In genomic region chr16:67170168-67170947, GRCh38 we compare ENCODE assay signal across 8 cellular contexts. TPM values are rescaled to one million over a fixed set of nuclear protein-coding genes. Genes with fewer than 3 reads are reported as not detected.
DNase-seq lines count a peak whose midpoint lies in the region; ATAC-seq and TF ChIP-seq lines count a peak whose summit lies in the region.

TSS of gene NOL3 (plus strand) at chr16:67170538.

- intact Hi-C loops in left ventricle myocardium superior (cut with micrococcal nuclease) (no loop called here), posterior vena cava (cut with DNase I) (no loop called here)

- peak within 1 kb of the TSS; percentile 83 for H3K27ac ChIP-seq in angular gyrus (ENCODE audit: low read depth, low read length)

- no peak for TF ChIP-seq CTCF in GM13976 (IDR thresholded peaks at IDR 0.05; ENCODE audit: borderline replicate concordance, control extremely low read depth, extremely low read depth, insufficient read depth, missing control alignments)

- in situ Hi-C loops in GM13976 (cut with MboI; ENCODE audit: low sequenced_read_pairs, unreplicated experiment): loop anchor here (25.0 kb wide), 1 partner anchor 208 kb away; the partner anchor contains the start of gene CES3

- ATAC-seq in HG03039 (IDR thresholded peaks at IDR 0.05; ENCODE audit: unreplicated experiment) (peak; percentile 33), left ventricle myocardium superior (peak; percentile 72)

- DNase-seq in AG08396 (ENCODE audit: low spot score) (peak; percentile 90), GM13976 (ENCODE audit: low spot score) (peak; percentile 84), NCI-H748 (lab: John Stamatoyannopoulos, UW; ENCODE audit: unreplicated experiment) (peak; percentile 73), left ventricle myocardium superior (peak; percentile 93), posterior vena cava (ENCODE audit: low spot score) (peak; percentile 94), MV-4-11 (lab: John Stamatoyannopoulos, UW) (no peak)

RNA-seq across cellular contexts. Expression of gene NOL3, which starts in this region (rescaled TPM):
- total RNA-seq in left ventricle myocardium superior (125 TPM), posterior vena cava (10 to 100 TPM; 18.8 to 31.6 TPM)
